In genomic region chr2:65276604-65277003, GRCh38 we compare ENCODE assay signal across 28 cellular contexts. TPM values are rescaled to one million over a fixed set of nuclear protein-coding genes. Genes with fewer than 3 reads are reported as not detected.
DNase-seq lines count a peak whose midpoint lies in the region; ATAC-seq and TF ChIP-seq lines count a peak whose summit lies in the region.
"Had no signal": no experiment of that assay in that cellular context is flagged by ENCODE, and none has a peak within 500 bp of the region (broad histone marks: within the 10 kb centered on the region; RNA-seq: fewer than 3 reads in every experiment).

No MANE protein-coding gene starts in this region.

- intact Hi-C loops in PC-9 (cut with micrococcal nuclease; ENCODE audit: unreplicated experiment), result no loop called here
- intact Hi-C loops in head of caudate nucleus (cut with DNase I), result no loop called here

- no peaks in the 10 kb centered on the region for H4K20me1 ChIP-seq in PC-9 (ENCODE audit: insufficient read depth)

- no peak overlapping the region for H3K4me3 ChIP-seq in PC-9
- no peak overlapping the region for H3K4me3 ChIP-seq in fibroblast of mammary gland (ENCODE audit: control insufficient read depth, low read depth, low read length)
- H3K4me3 ChIP-seq: cardiac muscle cell, coronary artery, SJSA1, testis had no signal

- no peaks in the 10 kb centered on the region for H3K79me2 ChIP-seq in PC-9 (ENCODE audit: low read depth)
- H3K79me2 ChIP-seq: parathyroid adenoma had no signal

- no peak overlapping the region for H3K4me3 Mint-ChIP-seq in activated T-cell treated with anti-CD3 and anti-CD28 coated beads, Interleukin-2, amount 50 U/mL, for 72 hours
- no peak overlapping the region for H3K4me3 Mint-ChIP-seq in activated T-cell treated with anti-CD3 and anti-CD28 coated beads, Interleukin-2, amount 50 U/mL, for 24 hours
- H3K4me3 Mint-ChIP-seq in osteocyte (ENCODE audit: unreplicated experiment), result no peak overlapping the region
- H3K4me3 Mint-ChIP-seq: activated naive CD4-positive, alpha-beta T cell treated with anti-CD3 and anti-CD28 coated beads, Interleukin-2, amount 50 U/mL, for 24 hours; activated T-helper 17 cell treated with anti-CD3 and anti-CD28 coated beads, Interleukin-2, amount 50 U/mL, for 72 hours; CD14-positive monocyte had no signal

- POLR2A ChIA-PET in PC-9 (lab: Charles Lee; ENCODE audit: unreplicated experiment), result interaction anchor here (0.7 kb wide), 1 partner anchor 623 kb away, joined by 4 read pairs; the partner anchor contains the start of gene SERTAD2

- no peak overlapping the region for H3K4me2 ChIP-seq in PC-9

- no peaks in the 10 kb centered on the region for H3K27me3 ChIP-seq in PC-9 (ENCODE audit: insufficient read depth, low read depth)
- H3K27me3 ChIP-seq: SJSA1, testis had no signal

- no peaks in the 10 kb centered on the region for H3K9me3 Mint-ChIP-seq in activated T-cell treated with anti-CD3 and anti-CD28 coated beads, Interleukin-2, amount 50 U/mL, for 72 hours
- no peaks in the 10 kb centered on the region for H3K9me3 Mint-ChIP-seq in activated T-cell treated with anti-CD3 and anti-CD28 coated beads, Interleukin-2, amount 50 U/mL, for 24 hours
- H3K9me3 Mint-ChIP-seq in osteocyte (ENCODE audit: unreplicated experiment), result no peaks in the 10 kb centered on the region
- H3K9me3 Mint-ChIP-seq: activated naive CD4-positive, alpha-beta T cell treated with anti-CD3 and anti-CD28 coated beads, Interleukin-2, amount 50 U/mL, for 24 hours; activated T-helper 17 cell treated with anti-CD3 and anti-CD28 coated beads, Interleukin-2, amount 50 U/mL, for 72 hours; CD14-positive monocyte had no signal

- no peak for DNase-seq in activated T-cell treated with anti-CD3 and anti-CD28 coated beads, Interleukin-2, amount 50 U/mL, for 72 hours
- DNase-seq in activated T-cell treated with anti-CD3 and anti-CD28 coated beads, Interleukin-2, amount 50 U/mL, for 24 hours, result no peak
- DNase-seq in PC-9 (no peak), fibroblast of mammary gland (ENCODE audit: low read depth) (peak; percentile 51), osteocyte (ENCODE audit: extremely low spot score, unreplicated experiment) (no peak), head of caudate nucleus (no peak), NCI-H526 (lab: John Stamatoyannopoulos, UW) (no peak)
- DNase-seq: 8988T; activated CD4-positive, alpha-beta T cell treated with anti-CD3 and anti-CD28 coated beads, Interleukin-2, amount 50 U/mL, for 48 hours; activated CD8-positive, alpha-beta memory T cell treated with anti-CD3 and anti-CD28 coated beads, Interleukin-2, amount 50 U/mL, for 48 hours; amygdala; DMS79; effector memory CD4-positive, alpha-beta T cell; NCI-H1436 treated with DMSO at 0.1 percent for 48 hours; NCI-H2107; NCI-H82; stimulated activated CD4-positive, alpha-beta T cell treated with anti-CD3 and anti-CD28 coated beads, Interleukin-1b, Interleukin-23, amount 100 ng/mL, for 48 hours; stimulated activated naive CD8-positive, alpha-beta T cell treated with anti-CD3 and anti-CD28 coated beads, Interleukin-15, Interleukin-2, amounts not matched to agents 100 U/mL and 50 U/mL, for 24 hours; testis had no signal

- TSS peak; percentile 2 for BruUV-seq in PC-9 (replicated peaks; lab: Mats Ljungman, UMichigan)

- H3K9me2 ChIP-seq in PC-9 (ENCODE audit: insufficient read depth), result no peaks in the 10 kb centered on the region

- peaks cover 7% of the 10 kb centered on the region; the same call in 1 of the 2 replicates for H3K36me3 ChIP-seq in PC-9 (ENCODE audit: low read depth)

- peaks cover 0 to 3% of the 10 kb centered on the region in 2 donors for H3K36me3 Mint-ChIP-seq in activated T-cell treated with anti-CD3 and anti-CD28 coated beads, Interleukin-2, amount 50 U/mL, for 72 hours (ENCODE audit: insufficient read depth in 2 of 2)
- H3K36me3 Mint-ChIP-seq in activated T-cell treated with anti-CD3 and anti-CD28 coated beads, Interleukin-2, amount 50 U/mL, for 24 hours (ENCODE audit: low read depth), result peaks cover 32% of the 10 kb centered on the region
- peaks cover 28% of the 10 kb centered on the region for H3K36me3 Mint-ChIP-seq in osteocyte (ENCODE audit: unreplicated experiment)

- CTCF ChIA-PET in PC-9 (lab: Charles Lee), result interaction anchor here (0.7 kb wide), 1 partner anchor 141 kb away, joined by 4 read pairs; no protein-coding TSS in a partner anchor

- H3K27ac ChIP-seq in PC-9, result no peak overlapping the region
- H3K27ac ChIP-seq: coronary artery, parathyroid adenoma, SJSA1, testis had no signal

- H3K4me1 Mint-ChIP-seq in activated T-cell treated with anti-CD3 and anti-CD28 coated beads, Interleukin-2, amount 50 U/mL, for 72 hours (ENCODE audit: low read depth), result peaks cover 5% of the 10 kb centered on the region
- peaks cover 14% of the 10 kb centered on the region for H3K4me1 Mint-ChIP-seq in activated T-cell treated with anti-CD3 and anti-CD28 coated beads, Interleukin-2, amount 50 U/mL, for 24 hours (ENCODE audit: low read depth)
- H3K4me1 Mint-ChIP-seq in osteocyte (ENCODE audit: unreplicated experiment), result peaks cover 51% of the 10 kb centered on the region

- no peaks in the 10 kb centered on the region for H3K9me3 ChIP-seq in PC-9 (ENCODE audit: insufficient read depth, low read depth)
- H3K9me3 ChIP-seq: SJSA1, testis had no signal

- no peaks in the 10 kb centered on the region for H3K4me1 ChIP-seq in PC-9 (replicated peaks; ENCODE audit: insufficient read depth)
- H3K4me1 ChIP-seq: parathyroid adenoma had no signal

- H3K27ac Mint-ChIP-seq in activated T-cell treated with anti-CD3 and anti-CD28 coated beads, Interleukin-2, amount 50 U/mL, for 72 hours, result peak overlapping the region; percentile 4
- H3K27ac Mint-ChIP-seq in activated T-cell treated with anti-CD3 and anti-CD28 coated beads, Interleukin-2, amount 50 U/mL, for 24 hours, result no peak overlapping the region
- H3K27ac Mint-ChIP-seq in osteocyte (ENCODE audit: unreplicated experiment), result peak overlapping the region; percentile 21
- H3K27ac Mint-ChIP-seq: activated naive CD4-positive, alpha-beta T cell treated with anti-CD3 and anti-CD28 coated beads, Interleukin-2, amount 50 U/mL, for 24 hours; activated T-helper 17 cell treated with anti-CD3 and anti-CD28 coated beads, Interleukin-2, amount 50 U/mL, for 72 hours had no signal

- H3F3A ChIP-seq in PC-9 (ENCODE audit: insufficient read depth, low read depth), result peaks cover 6% of the 10 kb centered on the region; the same call in 1 of the 2 replicates

- peaks cover 6% of the 10 kb centered on the region for H3K27me3 Mint-ChIP-seq in activated T-cell treated with anti-CD3 and anti-CD28 coated beads, Interleukin-2, amount 50 U/mL, for 72 hours (ENCODE audit: low read depth)
- no peaks in the 10 kb centered on the region for H3K27me3 Mint-ChIP-seq in activated T-cell treated with anti-CD3 and anti-CD28 coated beads, Interleukin-2, amount 50 U/mL, for 24 hours
- no peaks in the 10 kb centered on the region for H3K27me3 Mint-ChIP-seq in osteocyte (ENCODE audit: unreplicated experiment)
- H3K27me3 Mint-ChIP-seq: activated naive CD4-positive, alpha-beta T cell treated with anti-CD3 and anti-CD28 coated beads, Interleukin-2, amount 50 U/mL, for 24 hours; activated T-helper 17 cell treated with anti-CD3 and anti-CD28 coated beads, Interleukin-2, amount 50 U/mL, for 72 hours had no signal

- no peak for TF ChIP-seq CTCF in PC-9 (conservative IDR thresholded peaks at IDR 0.05)
- no peak for TF ChIP-seq CTCF in fibroblast of mammary gland (conservative IDR thresholded peaks at IDR 0.05; ENCODE audit: control insufficient read depth, insufficient read depth, low read depth, low read length)
- TF ChIP-seq CTCF in osteocyte (IDR thresholded peaks at IDR 0.05), result no peak

- ATAC-seq in activated T-cell treated with anti-CD3 and anti-CD28 coated beads, Interleukin-2, amount 50 U/mL, for 72 hours (replicated peaks in 1 of 2), result no peak
- ATAC-seq in HG02885 (IDR thresholded peaks at IDR 0.05; ENCODE audit: poor library complexity, unreplicated experiment), result no peak
- ATAC-seq: activated CD4-positive, CD25-positive, alpha-beta regulatory T cell treated with anti-CD3 and anti-CD28 coated beads, Interleukin-2, amount 50 U/mL, for 24 hours; activated T-helper 17 cell treated with anti-CD3 and anti-CD28 coated beads, Interleukin-2, amount 50 U/mL, for 72 hours; stimulated activated naive CD8-positive, alpha-beta T cell treated with anti-CD3 and anti-CD28 coated beads, Interleukin-15, Interleukin-2, amounts not matched to agents 100 U/mL and 50 U/mL, for 24 hours had no signal

- H2AFZ ChIP-seq in PC-9, result no peak overlapping the region
- H2AFZ ChIP-seq: parathyroid adenoma had no signal

RNA-seq across cellular contexts. Expression of gene ACTR2, which starts 49.0 kb away (rescaled TPM):
- 100 to 1,000 TPM; 219 to 272 TPM for total RNA-seq in activated T-cell treated with anti-CD3 and anti-CD28 coated beads, Interleukin-2, amount 50 U/mL, for 72 hours
- total RNA-seq in PC-9 (2021) (170 and 246 TPM in 2 replicates), osteocyte (277 and 295 TPM in 2 replicates)
